In the genomic region with DNA sequence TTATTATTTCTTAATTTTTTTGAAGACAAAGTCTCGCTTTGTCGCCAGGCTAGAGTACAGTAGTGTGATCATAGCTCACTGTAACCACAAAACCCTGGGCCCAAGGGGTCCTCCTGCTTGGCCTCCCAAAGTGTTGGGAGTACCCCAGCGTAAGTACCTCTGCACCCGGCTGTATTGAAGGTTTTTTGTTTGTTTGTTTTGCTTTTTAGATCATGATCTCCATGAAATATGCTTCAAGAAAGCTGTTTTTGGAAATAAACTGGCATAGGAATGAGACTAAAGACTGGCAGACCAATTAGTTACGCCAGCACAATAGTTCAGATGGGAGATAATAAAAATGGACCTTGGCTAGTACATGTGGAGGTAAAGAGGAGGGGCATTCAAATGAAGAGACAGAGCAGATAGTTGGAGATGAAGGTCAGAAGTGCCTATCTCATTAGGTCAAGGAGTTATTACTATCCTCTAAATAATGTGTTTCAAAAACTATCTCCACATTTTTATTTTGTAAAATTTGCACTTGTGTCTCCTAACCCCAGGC, we compare ENCODE assay signal across 25 cellular contexts. TPM values are rescaled to one million over a fixed set of nuclear protein-coding genes. Genes with fewer than 3 reads are reported as not detected.
A peak's percentile ranks its signal among the peaks of the same experiment; 100 is the strongest.
DNase-seq lines count a peak whose midpoint lies in the region; ATAC-seq, FAIRE-seq and TF ChIP-seq lines count a peak whose summit lies in the region.
"Had no signal": no experiment of that assay in that cellular context is flagged by ENCODE, and none has a peak within 500 bp of the region (broad histone marks: within the 10 kb centered on the region; RNA-seq: fewer than 3 reads in every experiment).

No MANE protein-coding gene starts in this region.

- H2BK5ac ChIP-seq in H1 (ENCODE audit: low read depth, low read length), result no peak overlapping the region; the same call in 1 of the 2 replicates

- no peak overlapping the region for H3K4me2 ChIP-seq in OCI-LY7 (ENCODE audit: low read length)
- peak overlapping the region in 1 of 2 experiments; percentile 36; a peak in 1 of 4 replicates for H3K4me2 ChIP-seq in H1 (ENCODE audit: insufficient read depth in 1 of 2, low read depth in 2 of 2, low read length in 2 of 2)

- DNase-seq in Calu3 (no peak), OCI-LY7 (ENCODE audit: low spot score) (no peak), H1 (ENCODE audit: low read depth in 1 of 2, low spot score in 2 of 2) (no peak), HT-29 (ENCODE audit: low spot score) (no peak), NCI-H526 treated with DMSO at 0.1 percent for 48 hours (lab: John Stamatoyannopoulos, UW) (no peak)
- DNase-seq in naive thymus-derived CD4-positive, alpha-beta T cell, result no peak
- DNase-seq: activated CD4-positive, alpha-beta T cell treated with anti-CD3 and anti-CD28 coated beads for 4 hours; activated naive CD4-positive, alpha-beta T cell; activated T-cell treated with anti-CD3 and anti-CD28 coated beads, Interleukin-2, amount 50 U/mL, for 4 hours; CD4-positive, alpha-beta memory T cell; colonic mucosa; gastrocnemius medialis; hippocampal formation; Kasumi-1; left ventricle myocardium superior; NCI-H1048; NCI-H187 treated with DMSO at 0.1 percent for 48 hours; nephron progenitor cell; Peyer's patch; right cardiac atrium; stimulated activated naive CD4-positive, alpha-beta T cell treated with Interleukin-2 at 50 U/mL for 16 hours; thyroid gland had no signal

- H3K4me1 ChIP-seq in OCI-LY7 (ENCODE audit: insufficient read depth, low read length, poor library complexity, severe bottlenecking) (peaks cover 41% of the 10 kb centered on the region), H1 (replicated peaks in 1 of 4; ENCODE audit: control insufficient read depth in 3 of 4, insufficient read depth in 4 of 4, low read length in 3 of 4) (peaks cover 3 to 7% (median 6%) of the 10 kb centered on the region in 4 experiments; a peak in 4 of 7 replicates), neutrophil (ENCODE audit: control insufficient read depth in 1 of 2, insufficient read depth in 1 of 2, low read depth in 1 of 2, low read length in 1 of 2) (peaks cover 33 to 37% of the 10 kb centered on the region in 2 experiments)
- peaks cover 8% of the 10 kb centered on the region in 2 donors for H3K4me1 ChIP-seq in naive thymus-derived CD4-positive, alpha-beta T cell (ENCODE audit: control insufficient read depth in 2 of 2, insufficient read depth in 2 of 2, low read length in 2 of 2)
- H3K4me1 ChIP-seq: colonic mucosa had no signal

- 0 out of 3 replicates have a peak, but pooled peaks of 1 of the 2 experiments have one; percentile 5 for TF ChIP-seq POLR2A in H1 (IDR thresholded peaks at IDR 0.05; ENCODE audit: control extremely low read depth in 1 of 2, low read depth in 2 of 2, low read length in 2 of 2)

- no peak for ATAC-seq in naive thymus-derived CD4-positive, alpha-beta T cell
- ATAC-seq: activated T-cell treated with anti-CD3 and anti-CD28 coated beads, Interleukin-2, amount 50 U/mL, for 4 hours; gastrocnemius medialis; left ventricle myocardium superior; right cardiac atrium had no signal

- H2AFZ ChIP-seq in OCI-LY7 (ENCODE audit: low read length) (no peak overlapping the region), H1 (ENCODE audit: low read length) (no peak overlapping the region)

- H4K91ac ChIP-seq in H1 (replicated peaks; ENCODE audit: insufficient read length, low read length), result no peak overlapping the region

- POLR2A ChIA-PET in OCI-LY7 (lab: Charles Lee), result no interaction called here
- POLR2A ChIA-PET in H1 (lab: Charles Lee; ENCODE audit: partially characterized antibody), result interaction anchor here (1.0 to 2.7 kb wide), 7 partner anchors 8 to 148 kb away, joined by 4 to 26 read pairs (median 6); partner anchors contain the start of gene RAB6A
- POLR2A ChIA-PET in naive thymus-derived CD4-positive, alpha-beta T cell (lab: Charles Lee), result interaction anchor here (1.1 kb wide), 1 partner anchor 10 kb away, joined by 3 read pairs; no protein-coding TSS in a partner anchor

- WGBS in H1 (ENCODE audit: extremely low coverage in 1 of 2, insufficient coverage in 1 of 2, insufficient read length in 1 of 2, insufficient replicate concordance in 2 of 2, low coverage in 1 of 2, low lambda C conversion rate in 2 of 2, missing lambda C conversion rate in 1 of 2), 2 experiments, result 89% methylated on average over 5 of the region's 5 CpGs; no CpG with 5 or more reads in 1 of the 2 experiments

- no peaks in the 10 kb centered on the region for H3K79me1 ChIP-seq in H1 (ENCODE audit: low read depth, low read length)

- H2BK120ac ChIP-seq in H1 (replicated peaks; ENCODE audit: low read depth, low read length), result no peak overlapping the region

- CTCF ChIA-PET in Calu3 (lab: Charles Lee), result no interaction called here
- CTCF ChIA-PET in OCI-LY7 (lab: Charles Lee; ENCODE audit: unreplicated experiment), result no interaction called here
- CTCF ChIA-PET in H1 (lab: Charles Lee; ENCODE audit: partially characterized antibody), result interaction anchor here (1.1 to 1.6 kb wide), 3 partner anchors 21 to 148 kb away, joined by 3 to 6 read pairs (median 3); partner anchors contain the start of gene RAB6A
- CTCF ChIA-PET in naive thymus-derived CD4-positive, alpha-beta T cell (lab: Charles Lee), result interaction anchor here (0.6 kb wide), 1 partner anchor 602 kb away, joined by 3 read pairs; no protein-coding TSS in a partner anchor

- TF ChIP-seq CTCF in Calu3 (IDR thresholded peaks at IDR 0.05; ENCODE audit: unreplicated experiment) (no peak), OCI-LY7 (conservative IDR thresholded peaks at IDR 0.05; ENCODE audit: low read length) (no peak), H1 (IDR thresholded peaks at IDR 0.05; ENCODE audit: control extremely low read depth in 1 of 3, insufficient read depth in 1 of 3, low read depth in 1 of 3, low read length in 3 of 3) (no peak), neutrophil (IDR thresholded peaks at IDR 0.05) (no peak)

- H3K36me3 ChIP-seq in OCI-LY7 (ENCODE audit: insufficient read depth, low read length), result no peaks in the 10 kb centered on the region
- H3K36me3 ChIP-seq in H1 (ENCODE audit: control insufficient read depth in 2 of 4, insufficient read depth in 4 of 4, low read length in 3 of 4), result no peaks in the 10 kb centered on the region
- H3K36me3 ChIP-seq in neutrophil, result no peaks in the 10 kb centered on the region
- H3K36me3 ChIP-seq in naive thymus-derived CD4-positive, alpha-beta T cell (ENCODE audit: control insufficient read depth in 2 of 3, insufficient read depth in 3 of 3, low read length in 3 of 3), result peaks cover 0 to 5% (median 0%) of the 10 kb centered on the region in 3 experiments
- H3K36me3 ChIP-seq: colonic mucosa, gastrocnemius medialis, Peyer's patch, SJSA1, thyroid gland had no signal

- H3K9me2 ChIP-seq in OCI-LY7 (ENCODE audit: insufficient read depth, low read length), result no peaks in the 10 kb centered on the region

- peak overlapping the region; percentile 32 for H3K27ac ChIP-seq in OCI-LY7 (ENCODE audit: low read depth, low read length, poor library complexity, severe bottlenecking)
- H3K27ac ChIP-seq in H1 (ENCODE audit: low read depth, low read length), result no peak overlapping the region
- peak overlapping the region; percentile 58 for H3K27ac ChIP-seq in neutrophil
- H3K27ac ChIP-seq in naive thymus-derived CD4-positive, alpha-beta T cell (ENCODE audit: low read depth, low read length), result no peak overlapping the region
- H3K27ac ChIP-seq: colonic mucosa, gastrocnemius medialis, SJSA1, thyroid gland had no signal

- H3K27me3 ChIP-seq in H1 (replicated peaks in 1 of 4; ENCODE audit: control insufficient read depth in 3 of 4, extremely low read depth in 1 of 4, insufficient read depth in 3 of 4, low read length in 3 of 4) (no peaks in the 10 kb centered on the region), neutrophil (no peaks in the 10 kb centered on the region)
- no peaks in the 10 kb centered on the region for H3K27me3 ChIP-seq in naive thymus-derived CD4-positive, alpha-beta T cell (ENCODE audit: control insufficient read depth in 2 of 2, insufficient read depth in 2 of 2, low read length in 2 of 2)
- H3K27me3 ChIP-seq: colonic mucosa, gastrocnemius medialis, Peyer's patch, SJSA1, thyroid gland had no signal

- no peak overlapping the region for H3K4ac ChIP-seq in H1 (replicated peaks; ENCODE audit: insufficient read length, low read depth, low read length)

- H3K9me3 ChIP-seq in OCI-LY7 (ENCODE audit: low read length) (no peaks in the 10 kb centered on the region), H1 (ENCODE audit: insufficient read depth in 2 of 2, low read depth in 1 of 2, low read length in 1 of 2) (no peaks in the 10 kb centered on the region), neutrophil (no peaks in the 10 kb centered on the region)
- no peaks in the 10 kb centered on the region for H3K9me3 ChIP-seq in naive thymus-derived CD4-positive, alpha-beta T cell (ENCODE audit: control insufficient read depth in 2 of 3, low read length in 3 of 3)
- H3K9me3 ChIP-seq: colonic mucosa, gastrocnemius medialis, Peyer's patch, SJSA1, thyroid gland had no signal

- no peak for FAIRE-seq in H1 (lab: Jason Lieb, UNC)
- FAIRE-seq: HTR-8/SVneo had no signal

- H2AK5ac ChIP-seq in H1 (ENCODE audit: low read depth, low read length), result no peak overlapping the region; the same call in 1 of the 2 replicates

- no peak for TF ChIP-seq EP300 in H1 (IDR thresholded peaks at IDR 0.05; ENCODE audit: borderline replicate concordance in 1 of 2, low read depth in 2 of 2, low read length in 2 of 2)

- no peak overlapping the region for H3K56ac ChIP-seq in H1 (replicated peaks; ENCODE audit: insufficient read length, low read depth, low read length)

- intact Hi-C loops in Calu3 (cut with micrococcal nuclease; ENCODE audit: unreplicated experiment), result no loop called here
- intact Hi-C loops in OCI-LY7 (cut with micrococcal nuclease; ENCODE audit: unreplicated experiment), result loop anchor here (10.0 kb wide), 1 partner anchor 201 kb away; the partner anchor contains the start of gene UCP2
- intact Hi-C loops in naive thymus-derived CD4-positive, alpha-beta T cell (cut with micrococcal nuclease), result no loop called here

- H2BK15ac ChIP-seq in H1 (ENCODE audit: low read length), result no peak overlapping the region

- H3K23me2 ChIP-seq in H1 (ENCODE audit: low read depth, low read length), result peaks cover 2% of the 10 kb centered on the region; the same call in 1 of the 2 replicates

- H4K5ac ChIP-seq in H1 (ENCODE audit: insufficient read length, low read depth, low read length), result no peak overlapping the region

- H3K18ac ChIP-seq in H1 (ENCODE audit: extremely low read depth, low read length), result no peak overlapping the region; the same call in 1 of the 2 replicates

- H3K23ac ChIP-seq in H1 (ENCODE audit: insufficient read length), result no peak overlapping the region

- no peak overlapping the region for H3K4me3 Mint-ChIP-seq in Calu3 (ENCODE audit: low read depth, unreplicated experiment)
- no peak overlapping the region for H3K4me3 Mint-ChIP-seq in naive thymus-derived CD4-positive, alpha-beta T cell
- H3K4me3 Mint-ChIP-seq: activated T-cell treated with anti-CD3 and anti-CD28 coated beads, Interleukin-2, amount 50 U/mL, for 4 hours; CD4-positive, alpha-beta memory T cell; nephron progenitor cell had no signal

- TF ChIP-seq RAD21 in H1 (IDR thresholded peaks at IDR 0.05 in 1 of 2, conservative IDR thresholded peaks at IDR 0.05 in 1 of 2; ENCODE audit: low read depth in 2 of 2, low read length in 2 of 2), result no peak

- H3K79me2 ChIP-seq in OCI-LY7 (ENCODE audit: insufficient read depth, low read depth, low read length), result peaks cover 6% of the 10 kb centered on the region
- 0 out of 4 replicates have a peak, but pooled peaks cover 0 to under 1% of the 10 kb centered on the region in 2 experiments for H3K79me2 ChIP-seq in H1 (ENCODE audit: control insufficient read depth in 1 of 2, insufficient read depth in 2 of 2, low read length in 2 of 2)

- H3K4me3 ChIP-seq in OCI-LY7 (ENCODE audit: low read depth, low read length, poor library complexity, severe bottlenecking) (no peak overlapping the region), H1 (ENCODE audit: extremely low read depth in 1 of 4, insufficient read depth in 2 of 4, low read depth in 3 of 4, low read length in 4 of 4) (no peak overlapping the region), neutrophil (ENCODE audit: low read depth in 1 of 2, low read length in 1 of 2) (no peak overlapping the region)
- no peak overlapping the region for H3K4me3 ChIP-seq in naive thymus-derived CD4-positive, alpha-beta T cell (ENCODE audit: low read length)
- H3K4me3 ChIP-seq: colonic mucosa, gastrocnemius medialis, Peyer's patch, SJSA1, thyroid gland had no signal

- BruUV-seq in Calu3 (replicated peaks; lab: Mats Ljungman, UMichigan), result no TSS peak
- BruUV-seq in OCI-LY7 (replicated peaks; lab: Mats Ljungman, UMichigan), result no TSS peak

- no peaks in the 10 kb centered on the region for H4K20me1 ChIP-seq in OCI-LY7 (ENCODE audit: insufficient read depth, low read length)
- no peaks in the 10 kb centered on the region for H4K20me1 ChIP-seq in H1 (replicated peaks in 1 of 2; ENCODE audit: control insufficient read depth in 1 of 2, insufficient read depth in 2 of 2, low read length in 2 of 2)

- peaks cover 2% of the 10 kb centered on the region for H3K9me3 Mint-ChIP-seq in Calu3 (ENCODE audit: low read depth, unreplicated experiment)
- H3K9me3 Mint-ChIP-seq in naive thymus-derived CD4-positive, alpha-beta T cell, result peaks cover 0 to 2% (median 0%) of the 10 kb centered on the region in 11 donors
- H3K9me3 Mint-ChIP-seq: activated T-cell treated with anti-CD3 and anti-CD28 coated beads, Interleukin-2, amount 50 U/mL, for 4 hours; CD4-positive, alpha-beta memory T cell had no signal

- peaks cover 33% of the 10 kb centered on the region for H3K4me1 Mint-ChIP-seq in Calu3 (ENCODE audit: low read depth, unreplicated experiment)
- peaks cover 5 to 28% (median 19%) of the 10 kb centered on the region in 7 donors for H3K4me1 Mint-ChIP-seq in naive thymus-derived CD4-positive, alpha-beta T cell

- H3K9ac ChIP-seq in H1 (replicated peaks in 1 of 4; ENCODE audit: extremely low read depth in 1 of 4, low read depth in 3 of 4, low read length in 3 of 4), result no peak overlapping the region; a peak in 1 of 7 replicates

- H3K36me3 Mint-ChIP-seq in Calu3 (ENCODE audit: insufficient read depth, unreplicated experiment), result peaks cover 33% of the 10 kb centered on the region
- H3K36me3 Mint-ChIP-seq in naive thymus-derived CD4-positive, alpha-beta T cell, result peaks cover 0 to 5% (median 0%) of the 10 kb centered on the region in 5 donors

- no peak overlapping the region for H4K8ac ChIP-seq in H1 (ENCODE audit: extremely low read depth, insufficient read depth, low read length)

- H2BK12ac ChIP-seq in H1 (ENCODE audit: low read depth, low read length), result peak overlapping the region; percentile 91; the same call in 1 of the 2 replicates

- H2BK20ac ChIP-seq in H1 (ENCODE audit: low read length), result no peak overlapping the region

- peak overlapping the region; percentile 66 for H3K27ac Mint-ChIP-seq in Calu3 (ENCODE audit: unreplicated experiment)
- H3K27ac Mint-ChIP-seq in naive thymus-derived CD4-positive, alpha-beta T cell, result no peak overlapping the region
- H3K27ac Mint-ChIP-seq: nephron progenitor cell had no signal

- no peaks in the 10 kb centered on the region for H3K27me3 Mint-ChIP-seq in Calu3 (ENCODE audit: unreplicated experiment)
- peaks cover 0 to 6% (median 0%) of the 10 kb centered on the region in 5 donors for H3K27me3 Mint-ChIP-seq in naive thymus-derived CD4-positive, alpha-beta T cell

- no peak overlapping the region for H3K14ac ChIP-seq in H1 (ENCODE audit: insufficient read length)

RNA-seq across cellular contexts. Expression of gene MRPL48, which starts 4.1 kb away (rescaled TPM):
- 37.5 and 44.5 TPM in 2 replicates for total RNA-seq in Calu3 (2022)
- 167 and 180 TPM in 2 replicates for total RNA-seq in OCI-LY7 (2014; rRNA removed; shearing (Covaris generic))
- total RNA-seq in OCI-LY7 (2022), result 63.9 and 64.4 TPM in 2 replicates
- 59.9 and 60.7 TPM in 2 replicates for total RNA-seq in H1 (2021; fragmentation: NEBNext Ultra II Directional; extraction: Animal tissue kit (Norgen Biotek cat#: 25700))
- 22.8 and 34.9 TPM in 2 replicates for polyA plus RNA-seq in H1 (2011; rRNA removed)
- 52.0 TPM for polyA plus RNA-seq in H1 (2011; cell fraction: cytosol; rRNA removed)
- polyA plus RNA-seq in H1 (2011; cell fraction: nucleus; rRNA removed), result 26.5 TPM
- 55.5 to 71.0 TPM (median 61.5 TPM) in 4 replicates for polyA plus RNA-seq in H1 (2012, experiment 1 of 2)
- 10.8 TPM for polyA plus RNA-seq in H1 (2012, experiment 2 of 2)
- 45.7 TPM for polyA plus RNA-seq in H1 (2013, experiment 1 of 2)
- 51.1 TPM for polyA plus RNA-seq in H1 (2013, experiment 2 of 2)
- 21.8 and 30.4 TPM in 2 replicates for polyA minus RNA-seq in H1 (2011; rRNA and poly(A)+ RNA removed)
- 15.0 TPM for polyA minus RNA-seq in H1 (2011; cell fraction: cytosol; rRNA and poly(A)+ RNA removed)
- polyA minus RNA-seq in H1 (2011; cell fraction: nucleus; rRNA and poly(A)+ RNA removed), result 19.7 TPM
- 83.4 and 92.0 TPM in 2 replicates for total RNA-seq in HT-29 (2014; rRNA removed; shearing (Covaris generic))
- total RNA-seq in naive thymus-derived CD4-positive, alpha-beta T cell, result 10 to 100 TPM; 20.3 to 50.6 (median 25.5) TPM
- polyA plus RNA-seq in naive thymus-derived CD4-positive, alpha-beta T cell, result 10 to 100 TPM; 68.6 to 88.7 TPM

RNA-seq across cellular contexts. Expression of gene RAB6A, which starts 22.7 kb away (rescaled TPM):
- total RNA-seq in Calu3 (2022) (92.3 and 99.5 TPM in 2 replicates), OCI-LY7 (2022) (70.4 and 72.9 TPM in 2 replicates)
- 45.3 and 46.5 TPM in 2 replicates for total RNA-seq in OCI-LY7 (2014; rRNA removed; shearing (Covaris generic))
- total RNA-seq in H1 (2021; fragmentation: NEBNext Ultra II Directional; extraction: Animal tissue kit (Norgen Biotek cat#: 25700)), result 88.6 and 89.3 TPM in 2 replicates
- 24.4 and 33.5 TPM in 2 replicates for polyA plus RNA-seq in H1 (2011; rRNA removed)
- 41.1 TPM for polyA plus RNA-seq in H1 (2011; cell fraction: cytosol; rRNA removed)
- 39.0 TPM for polyA plus RNA-seq in H1 (2011; cell fraction: nucleus; rRNA removed)
- polyA plus RNA-seq in H1 (2012, experiment 1 of 2), result 51.8 to 62.5 TPM (median 55.3 TPM) in 4 replicates
- polyA plus RNA-seq in H1 (2012, experiment 2 of 2), result 11.7 TPM
- polyA plus RNA-seq in H1 (2013, experiment 1 of 2), result 64.7 TPM
- 70.4 TPM for polyA plus RNA-seq in H1 (2013, experiment 2 of 2)
- 56.4 and 70.2 TPM in 2 replicates for polyA minus RNA-seq in H1 (2011; rRNA and poly(A)+ RNA removed)
- 45.1 TPM for polyA minus RNA-seq in H1 (2011; cell fraction: cytosol; rRNA and poly(A)+ RNA removed)
- polyA minus RNA-seq in H1 (2011; cell fraction: nucleus; rRNA and poly(A)+ RNA removed), result 47.8 TPM
- total RNA-seq in HT-29 (2014; rRNA removed; shearing (Covaris generic)), result 158 and 166 TPM in 2 replicates
- total RNA-seq in naive thymus-derived CD4-positive, alpha-beta T cell, result 10 to 100 TPM; 54.9 to 94.5 (median 80.0) TPM
- polyA plus RNA-seq in naive thymus-derived CD4-positive, alpha-beta T cell, result 10 to 100 TPM; 71.6 to 93.6 TPM

Comparison
In these comparisons a context has a peak if more than half of its experiments do, and no peak if none do; other contexts are left out.
1. H3K27ac ChIP-seq: peak in OCI-LY7 (single experiment) and neutrophil (single experiment); none in H1 (single experiment) and naive thymus-derived CD4-positive, alpha-beta T cell (single experiment).
2. CTCF ChIA-PET loops: an anchor here in H1 (1.1 to 1.6 kb wide) and naive thymus-derived CD4-positive, alpha-beta T cell (0.6 kb wide); none called in Calu3 and OCI-LY7.